9 cellular contexts compared by ENCODE assay signal in the genomic region with DNA sequence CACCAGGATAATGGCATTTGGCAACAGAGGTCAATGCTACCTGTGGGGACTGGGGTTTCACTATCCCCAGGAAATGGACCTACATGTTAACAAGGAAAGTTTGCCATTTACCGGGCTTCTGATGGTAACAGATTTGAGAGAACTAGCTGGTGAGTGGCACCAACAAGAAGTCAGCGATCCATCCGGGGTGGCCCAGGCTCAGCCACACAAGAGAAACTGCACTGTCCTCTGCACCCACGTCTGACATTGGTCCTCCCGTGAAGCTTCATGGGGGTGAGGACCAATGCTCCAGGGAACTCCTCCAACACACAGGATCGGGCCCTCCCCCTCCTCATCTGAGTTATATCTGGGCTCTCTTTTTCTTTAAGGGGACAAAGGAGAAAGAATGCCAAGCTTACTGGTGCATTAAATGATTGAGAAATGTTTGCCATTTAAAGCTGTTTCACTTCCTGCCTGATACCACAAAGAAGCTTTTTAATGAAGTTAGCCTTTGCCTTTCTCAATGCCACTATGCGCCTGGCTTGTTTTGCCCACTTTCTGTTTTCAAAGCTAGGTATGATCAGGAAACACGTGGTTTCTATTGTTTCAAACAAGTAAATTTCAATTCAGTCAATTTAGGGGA.
DNase-seq lines count a peak whose midpoint lies in the region; ATAC-seq and TF ChIP-seq lines count a peak whose summit lies in the region.
"Had no signal": no experiment of that assay in that cellular context is flagged by ENCODE, and none has a peak within 500 bp of the region (broad histone marks: within the 10 kb centered on the region; RNA-seq: fewer than 3 reads in every experiment).

No MANE protein-coding gene starts in this region.

- 44% methylated on average over 8 of the region's 8 CpGs for WGBS in thymus

- peak overlapping the region; percentile 77 to 82 for H3K4me3 Mint-ChIP-seq in effector memory CD8-positive, alpha-beta T cell

- ATAC-seq in GM18520 (IDR thresholded peaks at IDR 0.05; ENCODE audit: unreplicated experiment), result peak; percentile 40
- ATAC-seq in GM21786 (IDR thresholded peaks at IDR 0.05; ENCODE audit: unreplicated experiment), result peak; percentile 51
- ATAC-seq in effector memory CD8-positive, alpha-beta T cell (replicated peaks), result peak; percentile 70

- no peaks in the 10 kb centered on the region for H3K9me2 ChIP-seq in MM.1S (replicated peaks; ENCODE audit: insufficient read depth, low read length)

- H3K36me3 ChIP-seq in MM.1S (replicated peaks; ENCODE audit: insufficient read depth, low read length) (no peaks in the 10 kb centered on the region), thymus (ENCODE audit: control insufficient read depth, insufficient read depth) (no peaks in the 10 kb centered on the region)

- peak overlapping the region; percentile 93 to 98 for H3K27ac Mint-ChIP-seq in effector memory CD8-positive, alpha-beta T cell

- H4K20me1 ChIP-seq in MM.1S (ENCODE audit: insufficient read depth, low read length), result no peaks in the 10 kb centered on the region

- H3K27me3 ChIP-seq in MM.1S (replicated peaks; ENCODE audit: insufficient read depth, low read length) (peaks cover 18% of the 10 kb centered on the region; the same call in 1 of the 2 replicates), thymus (ENCODE audit: control insufficient read depth, insufficient read depth) (no peaks in the 10 kb centered on the region), dorsolateral prefrontal cortex (peaks cover 0 to 3% (median 0%) of the 10 kb centered on the region in 45 donors)

- H3K4me2 ChIP-seq in MM.1S (ENCODE audit: low read depth, low read length), result peak overlapping the region; percentile 81

- no peaks in the 10 kb centered on the region for H3K79me2 ChIP-seq in MM.1S (ENCODE audit: low read length)

- H3K4me1 Mint-ChIP-seq in effector memory CD8-positive, alpha-beta T cell (ENCODE audit: low read depth in 2 of 2), result peaks cover 88 to 90% of the 10 kb centered on the region in 2 donors

- H3K9me3 ChIP-seq in MM.1S (replicated peaks; ENCODE audit: insufficient read depth, low read length), result no peaks in the 10 kb centered on the region
- no peaks in the 10 kb centered on the region for H3K9me3 ChIP-seq in thymus (ENCODE audit: control insufficient read depth)

- H3K9ac ChIP-seq in MM.1S (ENCODE audit: low read length), result no peak overlapping the region

- H3K27ac ChIP-seq in MM.1S (ENCODE audit: low read length) (peak overlapping the region; percentile 19; the same call in 1 of the 2 replicates), thymus (ENCODE audit: low read depth) (peak overlapping the region; percentile 53), dorsolateral prefrontal cortex (peak overlapping the region in 4 of 59 donors; percentile 8 to 29 (median 16))
- H3K27ac ChIP-seq: SK-N-MC had no signal

- H3K4me1 ChIP-seq in MM.1S (ENCODE audit: low read length) (peaks cover 42% of the 10 kb centered on the region), thymus (ENCODE audit: control insufficient read depth, insufficient read depth, low read length) (peaks cover 10% of the 10 kb centered on the region)

- intact Hi-C loops in dorsolateral prefrontal cortex (cut with DNase I), result no loop called here

- no peak overlapping the region for H2AFZ ChIP-seq in MM.1S (ENCODE audit: low read length)

- no peaks in the 10 kb centered on the region for H3K9me3 Mint-ChIP-seq in effector memory CD8-positive, alpha-beta T cell

- TF ChIP-seq CTCF in MM.1S (IDR thresholded peaks at IDR 0.05; ENCODE audit: low read length) (no peak), dorsolateral prefrontal cortex (IDR thresholded peaks at IDR 0.05 in 54 of 56, conservative IDR thresholded peaks at IDR 0.05 in 2 of 56; ENCODE audit: low read depth in 1 of 56, partially characterized antibody in 56 of 56) (no peak)

- peaks cover 15% of the 10 kb centered on the region for H3K36me3 Mint-ChIP-seq in effector memory CD8-positive, alpha-beta T cell (ENCODE audit: insufficient read depth)

- no peaks in the 10 kb centered on the region for H3K27me3 Mint-ChIP-seq in effector memory CD8-positive, alpha-beta T cell

- DNase-seq in MM.1S (peak; percentile 87), dorsolateral prefrontal cortex (no peak), NCI-H2227 treated with DMSO at 0.1 percent for 48 hours (lab: John Stamatoyannopoulos, UW) (no peak)
- peak in 2 of 3 experiments; percentile 30 to 39 for DNase-seq in effector memory CD8-positive, alpha-beta T cell
- DNase-seq in effector CD4-positive, alpha-beta T cell, result no peak

- peaks cover 30% of the 10 kb centered on the region for H3F3A ChIP-seq in MM.1S (ENCODE audit: insufficient read depth, low read length)

- peak overlapping the region; percentile 31 for H3K4me3 ChIP-seq in MM.1S (ENCODE audit: low read length)
- H3K4me3 ChIP-seq in thymus (ENCODE audit: low read length), result no peak overlapping the region
- peak overlapping the region in 1 of 59 donors; percentile 28 for H3K4me3 ChIP-seq in dorsolateral prefrontal cortex
- H3K4me3 ChIP-seq: SK-N-MC had no signal

Comparison
In these comparisons a context has a peak if more than half of its experiments do, and no peak if none do; other contexts are left out.
1. DNase-seq: peak in MM.1S (single experiment) and effector memory CD8-positive, alpha-beta T cell (2 of 3); none in effector CD4-positive, alpha-beta T cell (single experiment), dorsolateral prefrontal cortex (0 of 10) and NCI-H2227 treated with DMSO at 0.1 percent for 48 hours (single experiment).
2. Peak in every context shown above with its lines, with median percentiles within 50 percentile points of each other: ATAC-seq.